ENCODE assay signal across 20 cellular contexts in the genomic region with DNA sequence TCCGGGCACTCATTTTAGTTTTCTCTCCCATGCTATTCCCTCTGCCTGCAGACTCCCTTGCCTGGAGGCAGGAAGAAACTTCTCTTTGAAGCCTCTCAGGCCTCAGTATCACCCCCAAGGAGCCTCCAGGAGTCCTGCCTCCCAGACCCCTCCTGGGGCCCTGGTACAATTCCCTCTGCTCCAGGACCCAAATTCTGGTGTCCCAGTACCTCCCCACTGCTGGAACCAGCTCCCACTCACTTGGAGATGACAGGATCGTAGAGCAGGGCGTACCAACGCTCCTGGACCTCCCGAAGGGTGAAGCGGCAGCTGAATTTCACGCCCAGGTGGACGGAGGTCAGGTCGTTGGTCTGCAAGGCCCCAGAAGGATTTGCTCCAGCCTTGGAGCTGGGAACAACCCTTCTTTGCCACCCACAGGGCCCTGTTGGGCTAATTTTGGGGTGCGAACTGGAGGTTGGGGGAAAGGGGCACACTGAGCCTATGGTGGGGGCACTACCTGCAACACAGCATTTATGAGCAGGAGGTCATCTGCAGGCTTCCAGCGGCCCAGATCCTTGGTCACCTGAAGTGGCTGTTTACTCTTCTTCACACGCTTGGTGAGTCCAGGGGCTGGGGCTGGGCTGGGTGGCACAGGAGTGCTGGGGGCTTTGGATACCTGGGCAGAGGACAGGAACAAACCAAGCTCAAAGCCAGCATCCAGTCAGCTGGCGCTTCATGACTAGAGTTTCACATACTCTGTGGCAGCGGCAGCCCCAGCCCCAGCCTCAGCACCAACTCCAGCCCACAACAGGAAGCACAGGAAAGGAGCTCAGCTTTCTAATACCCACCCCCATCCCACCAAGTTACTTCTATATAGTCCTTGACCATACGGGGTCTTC. TPM values are rescaled to one million over a fixed set of nuclear protein-coding genes. Genes with fewer than 3 reads are reported as not detected.
A peak's percentile ranks its signal among the peaks of the same experiment; 100 is the strongest.
DNase-seq lines count a peak whose midpoint lies in the region; ATAC-seq and TF ChIP-seq lines count a peak whose summit lies in the region.
"Had no signal": no experiment of that assay in that cellular context is flagged by ENCODE, and none has a peak within 500 bp of the region (broad histone marks: within the 10 kb centered on the region; RNA-seq: fewer than 3 reads in every experiment).

No MANE protein-coding gene starts in this region.

- H3K4me3 Mint-ChIP-seq in CD4-positive, alpha-beta memory T cell, result peak overlapping the region in 6 of 8 donors; percentile 17 to 61 (median 51)
- H3K4me3 Mint-ChIP-seq in naive thymus-derived CD4-positive, alpha-beta T cell, result peak overlapping the region in 9 of 10 donors; percentile 27 to 94 (median 54)
- H3K4me3 Mint-ChIP-seq: B cell; endodermal cell; stimulated activated naive CD8-positive, alpha-beta T cell treated with anti-CD3 and anti-CD28 coated beads, Interleukin-15, Interleukin-2, amounts not matched to agents 100 ng/mL and 50 ng/mL, for 24 hours had no signal

- CTCF ChIA-PET in CD4-positive, alpha-beta memory T cell (lab: Charles Lee; ENCODE audit: partially characterized antibody), result interaction anchor here (0.7 to 2.4 kb wide), 5 partner anchors 11 to 72 kb away, joined by 3 to 10 read pairs (median 3); no protein-coding TSS in a partner anchor
- CTCF ChIA-PET in naive thymus-derived CD4-positive, alpha-beta T cell (lab: Charles Lee), result interaction anchor here (0.8 to 1.2 kb wide), 2 partner anchors 25 to 59 kb away, joined by 3 to 5 read pairs; a partner anchor contains a TSS

- peaks cover 0 to 2% (median 0%) of the 10 kb centered on the region in 8 donors for H3K9me3 Mint-ChIP-seq in CD4-positive, alpha-beta memory T cell
- H3K9me3 Mint-ChIP-seq in naive thymus-derived CD4-positive, alpha-beta T cell, result no peaks in the 10 kb centered on the region
- H3K9me3 Mint-ChIP-seq: activated naive CD4-positive, alpha-beta T cell treated with anti-CD3 and anti-CD28 coated beads, Interleukin-2, amount 50 U/mL, for 72 hours; endodermal cell; stimulated activated naive CD8-positive, alpha-beta T cell treated with anti-CD3 and anti-CD28 coated beads, Interleukin-15, Interleukin-2, amounts not matched to agents 100 ng/mL and 50 ng/mL, for 24 hours had no signal

- no peak for TF ChIP-seq CTCF in prostate gland (IDR thresholded peaks at IDR 0.05)

- H3K9me3 ChIP-seq in CD4-positive, alpha-beta memory T cell (ENCODE audit: control insufficient read depth in 1 of 2, low read length in 2 of 2), result no peaks in the 10 kb centered on the region
- H3K9me3 ChIP-seq in KOPT-K1 (ENCODE audit: insufficient read depth, low read length, poor library complexity, severe bottlenecking), result no peaks in the 10 kb centered on the region
- no peaks in the 10 kb centered on the region for H3K9me3 ChIP-seq in naive thymus-derived CD4-positive, alpha-beta T cell (ENCODE audit: control insufficient read depth in 2 of 3, low read length in 3 of 3)
- no peaks in the 10 kb centered on the region for H3K9me3 ChIP-seq in prostate gland
- H3K9me3 ChIP-seq: mucosa of descending colon, ovary, upper lobe of right lung had no signal

- no peak for ATAC-seq in naive thymus-derived CD4-positive, alpha-beta T cell
- no peak for ATAC-seq in GM21825 (IDR thresholded peaks at IDR 0.05; ENCODE audit: unreplicated experiment)
- ATAC-seq: activated naive CD4-positive, alpha-beta T cell treated with anti-CD3 and anti-CD28 coated beads, Interleukin-2, amount 50 U/mL, for 72 hours; mucosa of descending colon; upper lobe of right lung had no signal

- peaks cover 28 to 62% (median 41%) of the 10 kb centered on the region in 4 donors for H3K4me1 Mint-ChIP-seq in CD4-positive, alpha-beta memory T cell
- H3K4me1 Mint-ChIP-seq in naive thymus-derived CD4-positive, alpha-beta T cell, result peaks cover 31 to 63% (median 53%) of the 10 kb centered on the region in 7 donors

- 95% methylated on average over 15 of the region's 15 CpGs for WGBS in prostate gland

- peaks cover 51% of the 10 kb centered on the region for H3K36me3 ChIP-seq in CD4-positive, alpha-beta memory T cell (ENCODE audit: insufficient read depth, low read length)
- H3K36me3 ChIP-seq in KOPT-K1 (ENCODE audit: insufficient read depth, low read length) (peaks cover 63% of the 10 kb centered on the region), prostate gland (peaks cover 14 to 32% of the 10 kb centered on the region in 2 donors)
- H3K36me3 ChIP-seq in naive thymus-derived CD4-positive, alpha-beta T cell (ENCODE audit: control insufficient read depth in 2 of 3, insufficient read depth in 3 of 3, low read length in 3 of 3), result peaks cover 16 to 64% (median 41%) of the 10 kb centered on the region in 3 experiments
- H3K36me3 ChIP-seq: ovary had no signal

- no peak overlapping the region for H3K27ac ChIP-seq in CD4-positive, alpha-beta memory T cell (ENCODE audit: low read depth, low read length)
- H3K27ac ChIP-seq in KOPT-K1 (ENCODE audit: low read depth, low read length, poor library complexity, severe bottlenecking) (peak overlapping the region; percentile 18), caudate nucleus (ENCODE audit: low read depth, low read length) (peak overlapping the region; percentile 69), prostate gland (no peak overlapping the region)
- no peak overlapping the region for H3K27ac ChIP-seq in naive thymus-derived CD4-positive, alpha-beta T cell (ENCODE audit: low read depth, low read length)
- H3K27ac ChIP-seq: ovary, upper lobe of right lung had no signal

- intact Hi-C loops in CD4-positive, alpha-beta memory T cell (cut with micrococcal nuclease), result loop anchor here (5.0 kb wide), 1 partner anchor 197 kb away; a partner anchor contains a TSS
- intact Hi-C loops in naive thymus-derived CD4-positive, alpha-beta T cell (cut with micrococcal nuclease), result loop anchor here (1.0 to 5.0 kb wide), 6 partner anchors 11 to 548 kb away; a partner anchor contains a TSS
- intact Hi-C loops in prostate gland (cut with DNase I), result no loop called here

- no peaks in the 10 kb centered on the region for H3K27me3 Mint-ChIP-seq in CD4-positive, alpha-beta memory T cell
- H3K27me3 Mint-ChIP-seq in naive thymus-derived CD4-positive, alpha-beta T cell, result peaks cover 0 to 3% (median 0%) of the 10 kb centered on the region in 5 donors
- H3K27me3 Mint-ChIP-seq: B cell; stimulated activated naive CD8-positive, alpha-beta T cell treated with anti-CD3 and anti-CD28 coated beads, Interleukin-15, Interleukin-2, amounts not matched to agents 100 ng/mL and 50 ng/mL, for 24 hours had no signal

- H3K27ac Mint-ChIP-seq in CD4-positive, alpha-beta memory T cell, result peak overlapping the region in 5 of 7 donors; percentile 36 to 83 (median 62)
- H3K27ac Mint-ChIP-seq in naive thymus-derived CD4-positive, alpha-beta T cell, result peak overlapping the region in 8 of 9 donors; percentile 28 to 73 (median 66)
- H3K27ac Mint-ChIP-seq: B cell; endodermal cell; stimulated activated naive CD8-positive, alpha-beta T cell treated with anti-CD3 and anti-CD28 coated beads, Interleukin-15, Interleukin-2, amounts not matched to agents 100 ng/mL and 50 ng/mL, for 24 hours had no signal

- no peaks in the 10 kb centered on the region for H3K27me3 ChIP-seq in CD4-positive, alpha-beta memory T cell (ENCODE audit: insufficient read depth, low read length)
- no peaks in the 10 kb centered on the region for H3K27me3 ChIP-seq in naive thymus-derived CD4-positive, alpha-beta T cell (ENCODE audit: control insufficient read depth in 2 of 2, insufficient read depth in 2 of 2, low read length in 2 of 2)
- H3K27me3 ChIP-seq in prostate gland (replicated peaks; ENCODE audit: insufficient read depth), result no peaks in the 10 kb centered on the region
- H3K27me3 ChIP-seq: ovary, upper lobe of right lung had no signal

- POLR2A ChIA-PET in CD4-positive, alpha-beta memory T cell (lab: Charles Lee; ENCODE audit: partially characterized antibody), result interaction anchor here (1.7 kb wide), 1 partner anchor 198 kb away, joined by 6 read pairs; a partner anchor contains a TSS
- POLR2A ChIA-PET in naive thymus-derived CD4-positive, alpha-beta T cell (lab: Charles Lee), result interaction anchor here (0.6 to 1.0 kb wide), 4 partner anchors 24 to 242 kb away, joined by 3 to 4 read pairs (median 3); a partner anchor contains a TSS

- H3K36me3 Mint-ChIP-seq in CD4-positive, alpha-beta memory T cell, result peaks cover 30 to 61% of the 10 kb centered on the region in 2 donors
- peaks cover 8 to 27% (median 16%) of the 10 kb centered on the region in 5 donors for H3K36me3 Mint-ChIP-seq in naive thymus-derived CD4-positive, alpha-beta T cell

- H3K4me1 ChIP-seq in CD4-positive, alpha-beta memory T cell (ENCODE audit: insufficient read depth, low read length), result peaks cover 49% of the 10 kb centered on the region
- peaks cover 33 to 42% of the 10 kb centered on the region in 2 donors for H3K4me1 ChIP-seq in naive thymus-derived CD4-positive, alpha-beta T cell (ENCODE audit: control insufficient read depth in 2 of 2, insufficient read depth in 2 of 2, low read length in 2 of 2)
- peaks cover 3% of the 10 kb centered on the region for H3K4me1 ChIP-seq in prostate gland (replicated peaks)

- TF ChIP-seq POLR2A in prostate gland (IDR thresholded peaks at IDR 0.05), result no peak

- DNase-seq in CD4-positive, alpha-beta memory T cell, result no peak
- peak in 2 of 61 donors; percentile 64 to 67 for DNase-seq in caudate nucleus (lab: John Stamatoyannopoulos, UW)
- DNase-seq in naive thymus-derived CD4-positive, alpha-beta T cell, result no peak
- DNase-seq in stimulated activated CD4-positive, alpha-beta T cell treated with anti-CD3 and anti-CD28 coated beads, Interleukin-4, amount 100 ng/mL, for 4 hours, result no peak
- no peak for DNase-seq in prostate gland (ENCODE audit: low spot score)
- DNase-seq in GM19238 (ENCODE audit: insufficient read length, low spot score), result no peak
- DNase-seq: DMS153, endodermal cell, mucosa of descending colon, NCI-H1930, NCI-H510A treated with DMSO at 0.1 percent for 48 hours, OCI-M1, ovary, small intestine, upper lobe of right lung had no signal

- no peak overlapping the region for H3K4me3 ChIP-seq in CD4-positive, alpha-beta memory T cell (ENCODE audit: low read length in 2 of 2)
- H3K4me3 ChIP-seq in naive thymus-derived CD4-positive, alpha-beta T cell (ENCODE audit: low read length), result no peak overlapping the region
- H3K4me3 ChIP-seq in prostate gland, result no peak overlapping the region
- H3K4me3 ChIP-seq: mucosa of descending colon, ovary, upper lobe of right lung had no signal

RNA-seq across cellular contexts. Expression of a gene that starts 3.5 kb away (rescaled TPM):
- total RNA-seq in CD4-positive, alpha-beta memory T cell, result 10 to 100 TPM; 77.0 to 78.4 TPM
- polyA plus RNA-seq in CD4-positive, alpha-beta memory T cell, result 10 to 100 TPM; 58.0 to 59.6 TPM
- total RNA-seq in naive thymus-derived CD4-positive, alpha-beta T cell, result 10 to 100 TPM; 70.0 to 85.2 (median 71.4) TPM
- polyA plus RNA-seq in naive thymus-derived CD4-positive, alpha-beta T cell, result 10 to 100 TPM; 55.5 to 61.6 TPM
- 10 to 100 TPM; 54.1 to 87.0 TPM for total RNA-seq in prostate gland

RNA-seq across cellular contexts. Expression of a gene that starts 25.6 kb away (rescaled TPM):
- total RNA-seq in CD4-positive, alpha-beta memory T cell, result 1 to 10 TPM; 1.3 to 2.4 TPM
- 1 to 10 TPM in 1 of 2 donors, under 1 TPM in 1; 0.97 to 1.5 TPM for polyA plus RNA-seq in CD4-positive, alpha-beta memory T cell
- total RNA-seq in naive thymus-derived CD4-positive, alpha-beta T cell, result 1 to 10 TPM in 4 of 5 experiments, under 1 TPM in 1; 0.99 to 5.3 (median 3.8) TPM
- 1 to 10 TPM; 1.9 to 3.8 TPM for polyA plus RNA-seq in naive thymus-derived CD4-positive, alpha-beta T cell
- 1 to 10 TPM; 1.8 to 2.2 TPM for total RNA-seq in prostate gland

RNA-seq across cellular contexts. Expression of a gene that starts 41.0 kb away (rescaled TPM):
- under 1 TPM; 0.12 to 0.22 TPM for total RNA-seq in CD4-positive, alpha-beta memory T cell
- under 1 TPM in 1 of 2 donors, not detected in 1; 0.15 TPM for polyA plus RNA-seq in CD4-positive, alpha-beta memory T cell
- 1 to 10 TPM in 1 of 5 experiments, under 1 TPM in 4; 0.24 to 1.1 (median 0.51) TPM for total RNA-seq in naive thymus-derived CD4-positive, alpha-beta T cell
- under 1 TPM; 0.13 to 0.26 TPM for polyA plus RNA-seq in naive thymus-derived CD4-positive, alpha-beta T cell
- total RNA-seq in prostate gland, result 1 to 10 TPM in 1 of 2 donors, under 1 TPM in 1; 0.23 to 10.0 TPM

RNA-seq across cellular contexts. Expression of a gene that starts 58.9 kb away (rescaled TPM):
- 10 to 100 TPM; 15.1 to 15.9 TPM for total RNA-seq in CD4-positive, alpha-beta memory T cell
- 1 to 10 TPM in 1 of 2 donors, under 1 TPM in 1; 0.73 to 4.7 TPM for polyA plus RNA-seq in CD4-positive, alpha-beta memory T cell
- 10 to 100 TPM in 4 of 5 experiments, 1 to 10 TPM in 1; 7.8 to 24.1 (median 12.1) TPM for total RNA-seq in naive thymus-derived CD4-positive, alpha-beta T cell
- 1 to 10 TPM; 2.0 to 4.2 TPM for polyA plus RNA-seq in naive thymus-derived CD4-positive, alpha-beta T cell
- total RNA-seq in prostate gland, result 10 to 100 TPM; 13.9 to 31.1 TPM

Comparison
In these comparisons a context has a peak if more than half of its experiments do, and no peak if none do; other contexts are left out.
1. H3K27ac ChIP-seq: peak in KOPT-K1 (single experiment) and caudate nucleus (single experiment); none in CD4-positive, alpha-beta memory T cell (single experiment), naive thymus-derived CD4-positive, alpha-beta T cell (single experiment) and prostate gland (0 of 2).